In genomic region chr7:123533553-123533917, GRCh38 we compare ENCODE assay signal across 1 cellular context.
TF ChIP-seq lines count a peak whose summit lies in the region.

No MANE protein-coding gene starts in this region.

TF ChIP-seq in HepG2, 621 proteins besides CTCF, POLR2A, EP300 and RAD21:
- TF ChIP-seq CAMTA2 (CRISPR knock-in tag; IDR thresholded peaks at IDR 0.05; ENCODE audit: borderline replicate concordance) (no peak), BHLHE40 (IDR thresholded peaks at IDR 0.05; ENCODE audit: low read length) (no peak), SNAPC2 (CRISPR knock-in tag; IDR thresholded peaks at IDR 0.05) (no peak), SRSF4 (IDR thresholded peaks at IDR 0.05; ENCODE audit: low read depth, low read length, poor library complexity, severe bottlenecking) (no peak), CC2D1A (CRISPR knock-in tag; IDR thresholded peaks at IDR 0.05) (no peak), HMG20B (CRISPR knock-in tag; conservative IDR thresholded peaks at IDR 0.05) (no peak), ZNF724P (CRISPR knock-in tag; IDR thresholded peaks at IDR 0.05; ENCODE audit: borderline replicate concordance) (no peak), ZNF570 (CRISPR knock-in tag; IDR thresholded peaks at IDR 0.05; ENCODE audit: borderline replicate concordance) (no peak), ZNF567 (CRISPR knock-in tag; IDR thresholded peaks at IDR 0.05; ENCODE audit: borderline replicate concordance) (no peak), FOXP4 (CRISPR knock-in tag; IDR thresholded peaks at IDR 0.05) (no peak), ZBED4 (CRISPR knock-in tag; IDR thresholded peaks at IDR 0.05; ENCODE audit: borderline replicate concordance) (no peak), PHF8 (CRISPR knock-in tag; IDR thresholded peaks at IDR 0.05) (no peak), HNF1A (IDR thresholded peaks at IDR 0.05; ENCODE audit: low read depth) (no peak), HNF1A (CRISPR knock-in tag; IDR thresholded peaks at IDR 0.05; ENCODE audit: borderline replicate concordance) (no peak), ZNF781 (CRISPR knock-in tag; IDR thresholded peaks at IDR 0.05; ENCODE audit: borderline replicate concordance, not compliant biosample characterization) (no peak)
